ENCODE assay signal across 1 cellular context in genomic region chr1:63321788-63322247, GRCh38.
TF ChIP-seq lines count a peak whose summit lies in the region.

No MANE protein-coding gene starts in this region.

TF ChIP-seq in HCT116, 20 proteins besides CTCF, POLR2A, EP300 and RAD21 (continued from another document):
- no peak for TF ChIP-seq SP1 (IDR thresholded peaks at IDR 0.05; ENCODE audit: low read depth)
- no peak for TF ChIP-seq ZBTB33 (IDR thresholded peaks at IDR 0.05; ENCODE audit: extremely low read depth, insufficient replicate concordance, low read length)
